26 cellular contexts compared by ENCODE assay signal in the genomic region with DNA sequence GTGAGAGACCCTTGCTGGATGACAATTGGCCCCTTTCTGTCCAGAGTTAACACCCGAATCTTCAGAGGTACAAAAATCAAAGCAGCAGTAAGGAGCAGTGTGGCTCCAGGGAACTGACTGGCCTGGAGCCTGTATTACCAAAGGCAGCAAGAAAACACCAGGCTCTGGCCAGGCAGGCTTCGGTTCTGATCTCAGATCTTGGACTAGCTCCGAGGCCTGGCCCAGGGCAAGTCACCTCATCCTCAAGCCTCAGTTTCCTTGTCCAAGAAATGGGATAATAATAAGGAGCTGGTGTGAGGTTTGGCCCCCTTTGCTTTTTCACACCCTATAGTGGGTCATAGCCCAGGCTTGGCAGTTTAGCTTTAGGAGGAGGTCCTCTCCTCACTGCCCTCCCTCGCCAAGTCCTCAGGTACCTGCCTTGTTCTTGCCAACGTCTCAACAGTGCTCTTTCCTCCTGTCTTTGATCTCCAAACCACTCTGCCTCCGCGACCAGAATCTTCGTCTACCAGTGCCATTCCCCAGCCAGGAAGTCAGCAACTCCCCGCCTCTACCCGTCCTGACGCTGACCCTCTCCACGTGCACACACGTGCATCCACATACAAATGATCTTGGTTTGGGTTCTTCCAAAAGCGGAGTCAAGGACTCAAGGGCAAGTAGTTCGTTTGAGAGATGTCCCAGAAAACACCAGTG.
"Had no signal": no experiment of that assay in that cellular context is flagged by ENCODE, and none has a peak within 500 bp of the region (broad histone marks: within the 10 kb centered on the region; RNA-seq: fewer than 3 reads in every experiment).

No MANE protein-coding gene starts in this region.

- H3K27me3 Mint-ChIP-seq: activated CD4-positive, alpha-beta T cell treated with anti-CD3 and anti-CD28 coated beads for 36 hours had no signal

- H3K4me1 ChIP-seq: colonic mucosa, esophagus muscularis mucosa, left lung, prostate gland, transverse colon had no signal

- H3K4me3 ChIP-seq: colonic mucosa, dorsolateral prefrontal cortex, esophagus muscularis mucosa, left lung, prostate gland, skin epidermis, transverse colon had no signal

- H3K36me3 ChIP-seq: brain microvascular endothelial cell, colonic mucosa, esophagus muscularis mucosa, left lung, prostate gland, transverse colon had no signal

- H3K9me3 ChIP-seq: colonic mucosa, esophagus muscularis mucosa, left lung, prostate gland, transverse colon had no signal

- DNase-seq: activated B cell treated with CpG ODN at 0.5 μM for 24 hours; activated CD4-positive, alpha-beta T cell treated with anti-CD3 and anti-CD28 coated beads for 36 hours; activated CD4-positive, alpha-beta T cell treated with anti-CD3 and anti-CD28 coated beads, Interleukin-2, amount 50 U/mL, for 4 hours; activated CD8-positive, alpha-beta memory T cell treated with anti-CD3 and anti-CD28 coated beads, Interleukin-2, amount 50 U/mL, for 48 hours; activated naive CD4-positive, alpha-beta T cell treated with anti-CD3 and anti-CD28 coated beads for 36 hours; activated T-cell treated with anti-CD3 and anti-CD28 coated beads, Interleukin-2, amount 50 U/mL, for 4 hours; brain microvascular endothelial cell; colonic mucosa; dorsolateral prefrontal cortex; effector memory CD8-positive, alpha-beta T cell; glutamatergic neuron; hippocampal formation; left lung; naive thymus-derived CD8-positive, alpha-beta T cell; stimulated activated CD4-positive, alpha-beta T cell treated with anti-CD3 and anti-CD28 coated beads, Interleukin-2, amount 100 ng/mL, for 24 hours; stimulated activated naive CD8-positive, alpha-beta T cell treated with anti-CD3 and anti-CD28 coated beads, Interleukin-15, amount 100 ng/mL, for 72 hours; T1000; transverse colon had no signal

- H3K27ac ChIP-seq: brain microvascular endothelial cell, colonic mucosa, dorsolateral prefrontal cortex, esophagus muscularis mucosa, left lung, prostate gland, skin epidermis, transverse colon had no signal

- H3K9me3 Mint-ChIP-seq: activated B cell treated with CpG ODN at 0.5 μM for 24 hours; activated naive CD4-positive, alpha-beta T cell treated with anti-CD3 and anti-CD28 coated beads for 36 hours; activated T-cell treated with anti-CD3 and anti-CD28 coated beads, Interleukin-2, amount 50 U/mL, for 4 hours; effector memory CD8-positive, alpha-beta T cell; mesothelial cell of epicardium; naive thymus-derived CD8-positive, alpha-beta T cell; stimulated activated effector memory CD8-positive, alpha-beta T cell treated with anti-CD3 and anti-CD28 coated beads, Interleukin-12 subunit alpha, Interleukin-12 subunit beta, amount 100 ng/mL, for 72 hours; stimulated activated naive CD8-positive, alpha-beta T cell treated with anti-CD3 and anti-CD28 coated beads, Interleukin-15, amount 100 ng/mL, for 72 hours; T-helper 1 cell treated with Interleukin-12 subunit alpha and Interleukin-12 subunit beta and Interleukin-4 antibody, amounts not matched to agents 30 μg/mL and 1 μg/mL, for 36 hours had no signal

- H3K4me1 Mint-ChIP-seq: activated B cell treated with CpG ODN at 0.5 μM for 24 hours; stimulated activated effector memory CD8-positive, alpha-beta T cell treated with anti-CD3 and anti-CD28 coated beads, Interleukin-12 subunit alpha, Interleukin-12 subunit beta, amount 100 ng/mL, for 72 hours had no signal

- H3K27me3 ChIP-seq: brain microvascular endothelial cell, colonic mucosa, esophagus muscularis mucosa, left lung, transverse colon had no signal

- FAIRE-seq: endothelial cell of umbilical vein, frontal cortex had no signal

- H3K27ac Mint-ChIP-seq: activated B cell treated with CpG ODN at 0.5 μM for 24 hours; activated CD4-positive, alpha-beta T cell treated with anti-CD3 and anti-CD28 coated beads for 36 hours; activated naive CD4-positive, alpha-beta T cell treated with anti-CD3 and anti-CD28 coated beads for 36 hours; effector memory CD8-positive, alpha-beta T cell; mesothelial cell of epicardium; stimulated activated effector memory CD8-positive, alpha-beta T cell treated with anti-CD3 and anti-CD28 coated beads, Interleukin-12 subunit alpha, Interleukin-12 subunit beta, amount 100 ng/mL, for 72 hours; stimulated activated naive CD8-positive, alpha-beta T cell treated with anti-CD3 and anti-CD28 coated beads, Interleukin-15, amount 100 ng/mL, for 72 hours; T-helper 1 cell treated with Interleukin-12 subunit alpha and Interleukin-12 subunit beta and Interleukin-4 antibody, amounts not matched to agents 30 μg/mL and 1 μg/mL, for 36 hours had no signal

- H3K36me3 Mint-ChIP-seq: mesothelial cell of epicardium; naive thymus-derived CD8-positive, alpha-beta T cell; stimulated activated effector memory CD8-positive, alpha-beta T cell treated with anti-CD3 and anti-CD28 coated beads, Interleukin-12 subunit alpha, Interleukin-12 subunit beta, amount 100 ng/mL, for 72 hours had no signal

- ATAC-seq: activated CD4-positive, alpha-beta T cell treated with anti-CD3 and anti-CD28 coated beads for 36 hours; activated T-cell treated with anti-CD3 and anti-CD28 coated beads, Interleukin-2, amount 50 U/mL, for 4 hours; effector memory CD8-positive, alpha-beta T cell; naive thymus-derived CD8-positive, alpha-beta T cell; stimulated activated effector memory CD8-positive, alpha-beta T cell treated with anti-CD3 and anti-CD28 coated beads, Interleukin-12 subunit alpha, Interleukin-12 subunit beta, amount 100 ng/mL, for 72 hours; stimulated activated naive CD8-positive, alpha-beta T cell treated with anti-CD3 and anti-CD28 coated beads, Interleukin-15, amount 100 ng/mL, for 72 hours had no signal

- H3K4me3 Mint-ChIP-seq: activated B cell treated with CpG ODN at 0.5 μM for 24 hours; activated CD4-positive, alpha-beta T cell treated with anti-CD3 and anti-CD28 coated beads for 36 hours; activated naive CD4-positive, alpha-beta T cell treated with anti-CD3 and anti-CD28 coated beads for 36 hours; activated T-cell treated with anti-CD3 and anti-CD28 coated beads, Interleukin-2, amount 50 U/mL, for 4 hours; effector memory CD8-positive, alpha-beta T cell; mesothelial cell of epicardium; naive thymus-derived CD8-positive, alpha-beta T cell; stimulated activated effector memory CD8-positive, alpha-beta T cell treated with anti-CD3 and anti-CD28 coated beads, Interleukin-12 subunit alpha, Interleukin-12 subunit beta, amount 100 ng/mL, for 72 hours; stimulated activated naive CD8-positive, alpha-beta T cell treated with anti-CD3 and anti-CD28 coated beads, Interleukin-15, amount 100 ng/mL, for 72 hours; T-helper 1 cell treated with Interleukin-12 subunit alpha and Interleukin-12 subunit beta and Interleukin-4 antibody, amounts not matched to agents 30 μg/mL and 1 μg/mL, for 36 hours had no signal
